In genomic region chr12:109310247-109311125, GRCh38 we compare ENCODE assay signal across 9 cellular contexts. TPM values are rescaled to one million over a fixed set of nuclear protein-coding genes. Genes with fewer than 3 reads are reported as not detected.
DNase-seq lines count a peak whose midpoint lies in the region; ATAC-seq lines count a peak whose summit lies in the region.
"Had no signal": no experiment of that assay in that cellular context is flagged by ENCODE, and none has a peak within 500 bp of the region (broad histone marks: within the 10 kb centered on the region; RNA-seq: fewer than 3 reads in every experiment).

No MANE protein-coding gene starts in this region.

- peak overlapping the region; percentile 67 for H3K18ac ChIP-seq in neuronal stem cell (ENCODE audit: low read length)

- no CpG with 5 or more reads among the region's 33 CpGs for WGBS in neuronal stem cell (ENCODE audit: extremely low coverage in 2 of 2, insufficient read length in 2 of 2, insufficient replicate concordance in 1 of 2), 2 donors

- no peaks in the 10 kb centered on the region for H3K9me3 ChIP-seq in duodenal mucosa (ENCODE audit: control insufficient read depth in 1 of 2, low read length in 2 of 2)
- H3K9me3 ChIP-seq in neuronal stem cell (replicated peaks in 1 of 2; ENCODE audit: control insufficient read depth in 2 of 2, insufficient read depth in 1 of 2, low read depth in 1 of 2, low read length in 2 of 2): no peaks in the 10 kb centered on the region

- H3K27ac ChIP-seq in duodenal mucosa (ENCODE audit: low read depth, low read length) (no peak overlapping the region), neuronal stem cell (replicated peaks; ENCODE audit: low read length) (no peak overlapping the region)

- no peak overlapping the region for H2BK5ac ChIP-seq in neuronal stem cell (ENCODE audit: low read length)

- H3K27me3 ChIP-seq in duodenal mucosa (ENCODE audit: control insufficient read depth in 1 of 2, insufficient read depth in 2 of 2, low read length in 2 of 2): peaks cover 52 to 53% of the 10 kb centered on the region in 2 donors
- peaks cover 10 to 96% (median 52%) of the 10 kb centered on the region in 3 experiments for H3K27me3 ChIP-seq in neuronal stem cell (ENCODE audit: control insufficient read depth in 3 of 3, insufficient read depth in 3 of 3, low read depth in 1 of 3, low read length in 3 of 3)

- no peaks in the 10 kb centered on the region for H3K79me1 ChIP-seq in neuronal stem cell (ENCODE audit: low read depth, low read length)

- H3K36me3 ChIP-seq in duodenal mucosa (ENCODE audit: control insufficient read depth in 1 of 2, insufficient read depth in 2 of 2, low read length in 2 of 2) (no peaks in the 10 kb centered on the region), neuronal stem cell (replicated peaks in 1 of 2; ENCODE audit: control insufficient read depth in 2 of 2, insufficient read depth in 2 of 2, low read length in 2 of 2) (no peaks in the 10 kb centered on the region)

- H3K9ac ChIP-seq in duodenal mucosa (ENCODE audit: low read depth in 1 of 2, low read length in 2 of 2): no peak overlapping the region
- H3K9ac ChIP-seq in neuronal stem cell (ENCODE audit: low read depth, low read length, poor library complexity): peak overlapping the region; percentile 78

- ATAC-seq in GM19467 (IDR thresholded peaks at IDR 0.05; ENCODE audit: unreplicated experiment) (no peak), HG03521 (IDR thresholded peaks at IDR 0.05; ENCODE audit: unreplicated experiment) (no peak)

- peaks cover 7 to 8% of the 10 kb centered on the region in 2 donors for H3K4me1 ChIP-seq in duodenal mucosa (ENCODE audit: control insufficient read depth in 1 of 2, insufficient read depth in 2 of 2, low read length in 2 of 2)
- H3K4me1 ChIP-seq in neuronal stem cell (ENCODE audit: control insufficient read depth in 2 of 2, insufficient read depth in 1 of 2, low read depth in 1 of 2, low read length in 2 of 2): peaks cover 0 to 6% of the 10 kb centered on the region in 2 donors

- H4K91ac ChIP-seq in neuronal stem cell (ENCODE audit: low read depth, low read length, poor library complexity): no peak overlapping the region

- peak overlapping the region; percentile 50 to 59 for H3K4me3 ChIP-seq in duodenal mucosa (ENCODE audit: low read depth in 1 of 2, low read length in 2 of 2)
- H3K4me3 ChIP-seq in neuronal stem cell (ENCODE audit: low read length in 2 of 2): peak overlapping the region; percentile 26 to 80

- DNase-seq in activated CD4-positive, alpha-beta T cell treated with anti-CD3 and anti-CD28 coated beads for 48 hours: peak; percentile 32
- no peak for DNase-seq in activated CD4-positive, alpha-beta T cell treated with anti-CD3 and anti-CD28 coated beads for 1 hour
- DNase-seq in NCI-H526 treated with DMSO at 0.1 percent for 48 hours (lab: John Stamatoyannopoulos, UW) (peak; percentile 41), neuronal stem cell (ENCODE audit: low spot score) (no peak), OCI-M2 (lab: John Stamatoyannopoulos, UW; ENCODE audit: unreplicated experiment) (no peak)

- H2AK5ac ChIP-seq in neuronal stem cell (ENCODE audit: low read depth, low read length): no peak overlapping the region

- peak overlapping the region; percentile 66 for H3K4ac ChIP-seq in neuronal stem cell (ENCODE audit: low read length)

- peak overlapping the region; percentile 98 for H3K4me2 ChIP-seq in neuronal stem cell (ENCODE audit: insufficient read depth, low read length, poor library complexity, severe bottlenecking)

- H2BK15ac ChIP-seq in neuronal stem cell (ENCODE audit: low read length): no peak overlapping the region

- H4K8ac ChIP-seq in neuronal stem cell (ENCODE audit: low read depth, low read length): no peak overlapping the region

- no peak overlapping the region for H2BK12ac ChIP-seq in neuronal stem cell (ENCODE audit: low read length)

- H3K14ac ChIP-seq in neuronal stem cell (ENCODE audit: low read length): peak overlapping the region; percentile 65

- peak overlapping the region; percentile 86 for H2AFZ ChIP-seq in neuronal stem cell (ENCODE audit: low read length)

- H2BK120ac ChIP-seq in neuronal stem cell (ENCODE audit: low read depth, low read length): peak overlapping the region; percentile 37

- H3K23ac ChIP-seq in neuronal stem cell (ENCODE audit: low read depth, low read length, poor library complexity): no peak overlapping the region

RNA-seq across cellular contexts. Expression of gene FOXN4, which starts 1.4 kb away (rescaled TPM):
- polyA plus RNA-seq in neuronal stem cell (2013, experiment 1 of 2): 0.33 TPM
- 0.44 TPM for polyA plus RNA-seq in neuronal stem cell (2013, experiment 2 of 2)
- polyA plus RNA-seq: BJ had no signal

RNA-seq across cellular contexts. Expression of gene MYO1H, which starts 37.2 kb away (rescaled TPM):
- polyA plus RNA-seq in neuronal stem cell (2013, experiment 1 of 2): not detected
- polyA plus RNA-seq in neuronal stem cell (2013, experiment 2 of 2): 0.11 TPM
- polyA plus RNA-seq: BJ had no signal

Comparison
In these comparisons a context has a peak if more than half of its experiments do, and no peak if none do; other contexts are left out.
1. DNase-seq: peak in activated CD4-positive, alpha-beta T cell treated with anti-CD3 and anti-CD28 coated beads for 48 hours (single experiment) and NCI-H526 treated with DMSO at 0.1 percent for 48 hours (single experiment); none in activated CD4-positive, alpha-beta T cell treated with anti-CD3 and anti-CD28 coated beads for 1 hour (single experiment), neuronal stem cell (single experiment) and OCI-M2 (single experiment).